11 cellular contexts compared by ENCODE assay signal in genomic region chr2:85873679-85874078, GRCh38. TPM values are rescaled to one million over a fixed set of nuclear protein-coding genes. Genes with fewer than 3 reads are reported as not detected.
DNase-seq lines count a peak whose midpoint lies in the region; ATAC-seq and TF ChIP-seq lines count a peak whose summit lies in the region.
"Had no signal": no experiment of that assay in that cellular context is flagged by ENCODE, and none has a peak within 500 bp of the region (broad histone marks: within the 10 kb centered on the region; RNA-seq: fewer than 3 reads in every experiment).

No MANE protein-coding gene starts in this region.

- no peaks in the 10 kb centered on the region for H3K27me3 ChIP-seq in brain microvascular endothelial cell (replicated peaks)
- no peaks in the 10 kb centered on the region for H3K27me3 ChIP-seq in osteoblast (ENCODE audit: insufficient read depth, low read length)
- no peaks in the 10 kb centered on the region for H3K27me3 ChIP-seq in tibial nerve
- H3K27me3 ChIP-seq: BLaER1, thyroid gland had no signal

- intact Hi-C loops in activated naive CD4-positive, alpha-beta T cell treated with anti-CD3 and anti-CD28 coated beads for 36 hours (cut with micrococcal nuclease): no loop called here

- no peaks in the 10 kb centered on the region for H3K27me3 Mint-ChIP-seq in activated naive CD4-positive, alpha-beta T cell treated with anti-CD3 and anti-CD28 coated beads for 36 hours (ENCODE audit: low read depth)
- H3K27me3 Mint-ChIP-seq in T-helper 2 cell treated with Interferon-gamma antibody and Interleukin-4, amounts not matched to agents 5 μg/mL and 100 μg/mL, for 36 hours (ENCODE audit: low read depth): no peaks in the 10 kb centered on the region
- no peaks in the 10 kb centered on the region for H3K27me3 Mint-ChIP-seq in activated T-cell treated with anti-CD3 and anti-CD28 coated beads, Interleukin-2, amount 50 U/mL, for 4 hours (ENCODE audit: low read depth)

- no peak overlapping the region for H3K4me2 ChIP-seq in osteoblast (ENCODE audit: insufficient read depth, low read length)
- H3K4me2 ChIP-seq: BLaER1 had no signal

- CTCF ChIA-PET in activated naive CD4-positive, alpha-beta T cell treated with anti-CD3 and anti-CD28 coated beads for 36 hours (lab: Charles Lee): interaction anchor here (0.8 to 1.0 kb wide), 2 partner anchors 38 to 205 kb away, joined by 3 read pairs; no protein-coding TSS in a partner anchor

- WGBS in tibial nerve, 2 donors: 82 to 91% methylated on average over 4 of the region's 4 CpGs

- H3K4me3 Mint-ChIP-seq in activated naive CD4-positive, alpha-beta T cell treated with anti-CD3 and anti-CD28 coated beads for 36 hours: no peak overlapping the region
- no peak overlapping the region for H3K4me3 Mint-ChIP-seq in T-helper 2 cell treated with Interferon-gamma antibody and Interleukin-4, amounts not matched to agents 5 μg/mL and 100 μg/mL, for 36 hours
- H3K4me3 Mint-ChIP-seq in activated T-cell treated with anti-CD3 and anti-CD28 coated beads, Interleukin-2, amount 50 U/mL, for 4 hours: no peak overlapping the region

- H3K36me3 Mint-ChIP-seq in activated naive CD4-positive, alpha-beta T cell treated with anti-CD3 and anti-CD28 coated beads for 36 hours (ENCODE audit: low read depth): peaks cover 1% of the 10 kb centered on the region
- H3K36me3 Mint-ChIP-seq in T-helper 2 cell treated with Interferon-gamma antibody and Interleukin-4, amounts not matched to agents 5 μg/mL and 100 μg/mL, for 36 hours (ENCODE audit: low read depth): peaks cover 19% of the 10 kb centered on the region
- H3K36me3 Mint-ChIP-seq in activated T-cell treated with anti-CD3 and anti-CD28 coated beads, Interleukin-2, amount 50 U/mL, for 4 hours (ENCODE audit: insufficient read depth): peaks cover 8% of the 10 kb centered on the region

- H3K4me3 ChIP-seq in brain microvascular endothelial cell (ENCODE audit: low read depth, low read length) (no peak overlapping the region), osteoblast (ENCODE audit: insufficient read depth, low read length) (no peak overlapping the region), tibial nerve (no peak overlapping the region)
- H3K4me3 ChIP-seq: BLaER1, thyroid gland had no signal

- in situ Hi-C loops in brain microvascular endothelial cell (cut with HindIII; ENCODE audit: low pct_ligation_motif_present, low sequenced_read_pairs): no loop called here

- H3K9me3 ChIP-seq in osteoblast (ENCODE audit: low read depth, low read length): no peaks in the 10 kb centered on the region
- H3K9me3 ChIP-seq in tibial nerve: no peaks in the 10 kb centered on the region
- H3K9me3 ChIP-seq: BLaER1, thyroid gland had no signal

- no peak overlapping the region for H2AFZ ChIP-seq in osteoblast (ENCODE audit: low read length)

- TF ChIP-seq CTCF in brain microvascular endothelial cell (IDR thresholded peaks at IDR 0.05; ENCODE audit: low read depth, low read length, missing control alignments) (peak; percentile 68), osteoblast (IDR thresholded peaks at IDR 0.05; ENCODE audit: extremely low read depth, low read depth, low read length) (peak; percentile 24), tibial nerve (IDR thresholded peaks at IDR 0.05) (no peak)

- ATAC-seq in activated T-cell treated with anti-CD3 and anti-CD28 coated beads, Interleukin-2, amount 50 U/mL, for 4 hours: no peak

- TF ChIP-seq POLR2A in tibial nerve (IDR thresholded peaks at IDR 0.05): no peak

- H3K36me3 ChIP-seq in brain microvascular endothelial cell (replicated peaks) (no peaks in the 10 kb centered on the region), osteoblast (ENCODE audit: insufficient read depth, low read length) (no peaks in the 10 kb centered on the region), tibial nerve (peaks cover 0 to 4% (median 0%) of the 10 kb centered on the region in 3 donors)
- H3K36me3 ChIP-seq: BLaER1, thyroid gland had no signal

- H3K27ac Mint-ChIP-seq in activated naive CD4-positive, alpha-beta T cell treated with anti-CD3 and anti-CD28 coated beads for 36 hours: peak overlapping the region; percentile 60
- no peak overlapping the region for H3K27ac Mint-ChIP-seq in T-helper 2 cell treated with Interferon-gamma antibody and Interleukin-4, amounts not matched to agents 5 μg/mL and 100 μg/mL, for 36 hours

- H3K79me2 ChIP-seq in osteoblast (ENCODE audit: insufficient read depth, low read length): peaks cover 22% of the 10 kb centered on the region

- H3K4me1 ChIP-seq in osteoblast (ENCODE audit: insufficient read depth, low read length): peaks cover 6% of the 10 kb centered on the region
- H3K4me1 ChIP-seq in tibial nerve: peaks cover 0 to 9% (median 4%) of the 10 kb centered on the region in 4 donors

- peaks cover 1% of the 10 kb centered on the region for H3K9me3 Mint-ChIP-seq in activated naive CD4-positive, alpha-beta T cell treated with anti-CD3 and anti-CD28 coated beads for 36 hours
- H3K9me3 Mint-ChIP-seq in T-helper 2 cell treated with Interferon-gamma antibody and Interleukin-4, amounts not matched to agents 5 μg/mL and 100 μg/mL, for 36 hours: no peaks in the 10 kb centered on the region
- no peaks in the 10 kb centered on the region for H3K9me3 Mint-ChIP-seq in activated T-cell treated with anti-CD3 and anti-CD28 coated beads, Interleukin-2, amount 50 U/mL, for 4 hours

- H3K4me1 Mint-ChIP-seq in activated naive CD4-positive, alpha-beta T cell treated with anti-CD3 and anti-CD28 coated beads for 36 hours (ENCODE audit: low read depth): peaks cover 43% of the 10 kb centered on the region
- H3K4me1 Mint-ChIP-seq in T-helper 2 cell treated with Interferon-gamma antibody and Interleukin-4, amounts not matched to agents 5 μg/mL and 100 μg/mL, for 36 hours (ENCODE audit: low read depth): peaks cover 16% of the 10 kb centered on the region
- H3K4me1 Mint-ChIP-seq in activated T-cell treated with anti-CD3 and anti-CD28 coated beads, Interleukin-2, amount 50 U/mL, for 4 hours (ENCODE audit: low read depth): peaks cover 54% of the 10 kb centered on the region

- no peak for DNase-seq in activated naive CD4-positive, alpha-beta T cell treated with anti-CD3 and anti-CD28 coated beads for 36 hours
- no peak for DNase-seq in activated naive CD4-positive, alpha-beta T cell treated with Interleukin-2 at 50 U/mL for 16 hours
- DNase-seq in HuH-7 (ENCODE audit: low spot score): peak; percentile 28
- no peak for DNase-seq in brain microvascular endothelial cell
- DNase-seq in osteoblast (ENCODE audit: insufficient read length, low spot score, missing footprints): peak; percentile 39
- no peak for DNase-seq in tibial nerve (ENCODE audit: low spot score in 2 of 2)
- DNase-seq in T-helper 2 cell treated with Interferon-gamma antibody and Interleukin-4, amounts not matched to agents 5 μg/mL and 100 μg/mL, for 36 hours (ENCODE audit: low spot score): no peak
- DNase-seq in activated T-cell treated with anti-CD3 and anti-CD28 coated beads, Interleukin-2, amount 50 U/mL, for 4 hours: no peak
- DNase-seq: NCI-H446 treated with DMSO at 0.1 percent for 48 hours, thyroid gland had no signal

- no peak for TF ChIP-seq EP300 in tibial nerve (IDR thresholded peaks at IDR 0.05)

- peaks cover 6% of the 10 kb centered on the region for H4K20me1 ChIP-seq in osteoblast (ENCODE audit: insufficient read depth, low read length)
- H4K20me1 ChIP-seq: BLaER1 had no signal

- H3K27ac ChIP-seq in brain microvascular endothelial cell: no peak overlapping the region
- H3K27ac ChIP-seq in osteoblast (ENCODE audit: low read depth, low read length): no peak overlapping the region
- H3K27ac ChIP-seq in tibial nerve: no peak overlapping the region
- H3K27ac ChIP-seq: BLaER1 had no signal

RNA-seq across cellular contexts. Expression of gene ST3GAL5, which starts 15.1 kb away (rescaled TPM):
- total RNA-seq in activated naive CD4-positive, alpha-beta T cell treated with anti-CD3 and anti-CD28 coated beads for 36 hours: 10 to 100 TPM in 1 of 2 experiments, 1 to 10 TPM in 1; 9.5 to 10.4 TPM
- total RNA-seq in osteoblast (17.4 and 17.7 TPM in 2 replicates), tibial nerve (10 to 100 TPM; 30.9 to 37.4 (median 32.9) TPM)
- 1 to 10 TPM; 3.6 to 5.3 (median 4.4) TPM for total RNA-seq in activated T-cell treated with anti-CD3 and anti-CD28 coated beads, Interleukin-2, amount 50 U/mL, for 4 hours

Comparison
In these comparisons a context has a peak if more than half of its experiments do, and no peak if none do; other contexts are left out.
1. DNase-seq: peak in HuH-7 (single experiment) and osteoblast (single experiment); none in activated naive CD4-positive, alpha-beta T cell treated with anti-CD3 and anti-CD28 coated beads for 36 hours (single experiment), activated naive CD4-positive, alpha-beta T cell treated with Interleukin-2 at 50 U/mL for 16 hours (single experiment), brain microvascular endothelial cell (single experiment), tibial nerve (0 of 2), T-helper 2 cell treated with Interferon-gamma antibody and Interleukin-4, amounts not matched to agents 5 μg/mL and 100 μg/mL, for 36 hours (single experiment) and activated T-cell treated with anti-CD3 and anti-CD28 coated beads, Interleukin-2, amount 50 U/mL, for 4 hours (single experiment).
2. CTCF ChIP-seq: peak in brain microvascular endothelial cell (single experiment) and osteoblast (single experiment); none in tibial nerve (0 of 5).